In the genomic region with DNA sequence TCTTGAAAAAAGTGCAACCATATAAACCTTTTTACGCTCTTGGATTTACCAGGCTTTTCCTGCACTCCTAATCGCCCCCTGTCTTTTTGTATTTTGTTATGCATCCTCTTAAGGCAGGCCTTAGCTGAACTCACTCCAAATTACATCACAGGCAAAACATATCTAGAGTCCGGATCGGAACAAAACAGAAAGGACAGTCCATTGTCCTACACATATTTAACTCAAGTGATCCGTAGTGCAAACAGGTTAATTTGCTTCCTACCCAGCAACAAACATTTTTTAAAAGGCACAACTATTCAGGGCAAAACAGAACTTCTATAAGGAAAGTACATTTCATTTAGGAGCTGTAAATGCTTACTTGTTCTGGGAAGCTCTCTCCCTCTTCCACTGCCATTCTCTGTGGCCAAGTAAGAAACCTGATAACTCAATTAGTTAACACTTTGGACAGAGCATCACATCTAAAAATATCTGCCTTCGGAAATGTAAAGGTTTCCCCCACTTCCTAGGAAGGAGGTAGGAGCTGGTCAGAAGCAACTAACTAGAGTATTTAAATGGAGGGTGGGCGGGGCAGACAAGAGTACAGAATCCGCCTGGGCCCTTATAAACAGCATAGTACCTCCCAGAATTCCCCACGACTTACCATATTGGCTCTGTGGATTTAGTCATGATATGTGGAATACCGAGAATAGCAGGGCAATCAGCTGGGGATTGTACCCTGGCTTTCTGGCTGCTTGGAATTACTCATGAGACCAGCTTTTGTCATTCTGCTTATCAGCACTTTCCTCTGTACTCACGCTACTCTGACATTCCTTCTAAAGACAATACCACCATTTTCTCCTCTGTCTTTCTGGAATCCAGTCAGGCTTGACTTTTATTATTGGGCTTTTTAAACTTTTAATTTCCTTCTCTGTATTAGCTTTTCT, we compare ENCODE assay signal across 1 cellular context.
TF ChIP-seq lines count a peak whose summit lies in the region.

No MANE protein-coding gene starts in this region.

TF ChIP-seq in K562, 482 proteins besides CTCF, POLR2A, EP300 and RAD21 (continued from another document and continues in another):
- TF ChIP-seq MXD1 (CRISPR knock-in tag; IDR thresholded peaks at IDR 0.05; ENCODE audit: borderline replicate concordance, poor library complexity, severe bottlenecking) (no peak), CREB5 (CRISPR knock-in tag; IDR thresholded peaks at IDR 0.05) (no peak), HNRNPK (IDR thresholded peaks at IDR 0.05; ENCODE audit: low read depth, low read length, poor library complexity, severe bottlenecking) (no peak), SMAD1 (IDR thresholded peaks at IDR 0.05; ENCODE audit: low read depth, low read length, partially characterized antibody) (peak; percentile 18), ZFP1 (CRISPR knock-in tag; IDR thresholded peaks at IDR 0.05) (0 out of 2 replicates have a peak, but pooled peaks have one; percentile 11), HNRNPUL1 (IDR thresholded peaks at IDR 0.05; ENCODE audit: low read length) (no peak), PATZ1 (CRISPR knock-in tag; IDR thresholded peaks at IDR 0.05; ENCODE audit: borderline replicate concordance) (no peak), ZNF589 (CRISPR knock-in tag; IDR thresholded peaks at IDR 0.05; ENCODE audit: low read depth) (peak; percentile 91), IRF2 (CRISPR knock-in tag; IDR thresholded peaks at IDR 0.05) (no peak), GABPB2 (CRISPR knock-in tag; conservative IDR thresholded peaks at IDR 0.05) (no peak), ZNF586 (CRISPR knock-in tag; conservative IDR thresholded peaks at IDR 0.05) (peak; percentile 56; the same call in 1 of the 2 replicates), TBL1XR1 (IDR thresholded peaks at IDR 0.05; ENCODE audit: low read length in 2 of 2) (peak in 1 of 2 experiments; percentile 42; a peak in 1 of 4 replicates), MAFG (tag; conservative IDR thresholded peaks at IDR 0.05) (peak; percentile 98), MNT (conservative IDR thresholded peaks at IDR 0.05) (peak in 1 of 2 experiments; percentile 27; a peak in 1 of 4 replicates), LCOR (CRISPR knock-in tag; IDR thresholded peaks at IDR 0.05) (peak; percentile 46; the same call in 1 of the 2 replicates), SIX5 (IDR thresholded peaks at IDR 0.05; ENCODE audit: borderline replicate concordance in 1 of 2, insufficient read depth in 1 of 2, low read depth in 1 of 2, low read length in 2 of 2) (no peak), MTA3 (IDR thresholded peaks at IDR 0.05; ENCODE audit: borderline replicate concordance) (peak; percentile 80), ZHX1 (conservative IDR thresholded peaks at IDR 0.05; ENCODE audit: low read length) (no peak), SNRNP70 (optimal IDR thresholded peaks at IDR 0.05; ENCODE audit: low read depth, low read length) (no peak), MBD1 (CRISPR knock-in tag; IDR thresholded peaks at IDR 0.05) (no peak), ASH1L (IDR thresholded peaks at IDR 0.05; ENCODE audit: borderline replicate concordance, low read depth, partially characterized antibody) (no peak), USF1 (CRISPR knock-in tag; IDR thresholded peaks at IDR 0.05) (no peak)
- TF ChIP-seq, protein P1, sequence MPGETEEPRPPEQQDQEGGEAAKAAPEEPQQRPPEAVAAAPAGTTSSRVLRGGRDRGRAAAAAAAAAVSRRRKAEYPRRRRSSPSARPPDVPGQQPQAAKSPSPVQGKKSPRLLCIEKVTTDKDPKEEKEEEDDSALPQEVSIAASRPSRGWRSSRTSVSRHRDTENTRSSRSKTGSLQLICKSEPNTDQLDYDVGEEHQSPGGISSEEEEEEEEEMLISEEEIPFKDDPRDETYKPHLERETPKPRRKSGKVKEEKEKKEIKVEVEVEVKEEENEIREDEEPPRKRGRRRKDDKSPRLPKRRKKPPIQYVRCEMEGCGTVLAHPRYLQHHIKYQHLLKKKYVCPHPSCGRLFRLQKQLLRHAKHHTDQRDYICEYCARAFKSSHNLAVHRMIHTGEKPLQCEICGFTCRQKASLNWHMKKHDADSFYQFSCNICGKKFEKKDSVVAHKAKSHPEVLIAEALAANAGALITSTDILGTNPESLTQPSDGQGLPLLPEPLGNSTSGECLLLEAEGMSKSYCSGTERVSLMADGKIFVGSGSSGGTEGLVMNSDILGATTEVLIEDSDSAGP (CRISPR knock-in tag; IDR thresholded peaks at IDR 0.05), result no peak
- TF ChIP-seq, protein P2, sequence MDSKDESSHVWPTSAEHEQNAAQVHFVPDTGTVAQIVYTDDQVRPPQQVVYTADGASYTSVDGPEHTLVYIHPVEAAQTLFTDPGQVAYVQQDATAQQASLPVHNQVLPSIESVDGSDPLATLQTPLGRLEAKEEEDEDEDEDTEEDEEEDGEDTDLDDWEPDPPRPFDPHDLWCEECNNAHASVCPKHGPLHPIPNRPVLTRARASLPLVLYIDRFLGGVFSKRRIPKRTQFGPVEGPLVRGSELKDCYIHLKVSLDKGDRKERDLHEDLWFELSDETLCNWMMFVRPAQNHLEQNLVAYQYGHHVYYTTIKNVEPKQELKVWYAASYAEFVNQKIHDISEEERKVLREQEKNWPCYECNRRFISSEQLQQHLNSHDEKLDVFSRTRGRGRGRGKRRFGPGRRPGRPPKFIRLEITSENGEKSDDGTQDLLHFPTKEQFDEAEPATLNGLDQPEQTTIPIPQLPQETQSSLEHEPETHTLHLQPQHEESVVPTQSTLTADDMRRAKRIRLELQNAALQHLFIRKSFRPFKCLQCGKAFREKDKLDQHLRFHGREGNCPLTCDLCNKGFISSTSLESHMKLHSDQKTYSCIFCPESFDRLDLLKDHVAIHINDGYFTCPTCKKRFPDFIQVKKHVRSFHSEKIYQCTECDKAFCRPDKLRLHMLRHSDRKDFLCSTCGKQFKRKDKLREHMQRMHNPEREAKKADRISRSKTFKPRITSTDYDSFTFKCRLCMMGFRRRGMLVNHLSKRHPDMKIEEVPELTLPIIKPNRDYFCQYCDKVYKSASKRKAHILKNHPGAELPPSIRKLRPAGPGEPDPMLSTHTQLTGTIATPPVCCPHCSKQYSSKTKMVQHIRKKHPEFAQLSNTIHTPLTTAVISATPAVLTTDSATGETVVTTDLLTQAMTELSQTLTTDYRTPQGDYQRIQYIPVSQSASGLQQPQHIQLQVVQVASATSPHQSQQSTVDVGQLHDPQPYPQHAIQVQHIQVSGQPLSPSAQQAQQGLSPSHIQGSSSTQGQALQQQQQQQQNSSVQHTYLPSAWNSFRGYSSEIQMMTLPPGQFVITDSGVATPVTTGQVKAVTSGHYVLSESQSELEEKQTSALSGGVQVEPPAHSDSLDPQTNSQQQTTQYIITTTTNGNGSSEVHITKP (IDR thresholded peaks at IDR 0.05; ENCODE audit: partially characterized antibody), result peak; percentile 93
- TF ChIP-seq, protein P3, sequence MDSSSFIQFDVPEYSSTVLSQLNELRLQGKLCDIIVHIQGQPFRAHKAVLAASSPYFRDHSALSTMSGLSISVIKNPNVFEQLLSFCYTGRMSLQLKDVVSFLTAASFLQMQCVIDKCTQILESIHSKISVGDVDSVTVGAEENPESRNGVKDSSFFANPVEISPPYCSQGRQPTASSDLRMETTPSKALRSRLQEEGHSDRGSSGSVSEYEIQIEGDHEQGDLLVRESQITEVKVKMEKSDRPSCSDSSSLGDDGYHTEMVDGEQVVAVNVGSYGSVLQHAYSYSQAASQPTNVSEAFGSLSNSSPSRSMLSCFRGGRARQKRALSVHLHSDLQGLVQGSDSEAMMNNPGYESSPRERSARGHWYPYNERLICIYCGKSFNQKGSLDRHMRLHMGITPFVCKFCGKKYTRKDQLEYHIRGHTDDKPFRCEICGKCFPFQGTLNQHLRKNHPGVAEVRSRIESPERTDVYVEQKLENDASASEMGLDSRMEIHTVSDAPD (CRISPR knock-in tag; IDR thresholded peaks at IDR 0.05), result no peak
- TF ChIP-seq, protein P4, sequence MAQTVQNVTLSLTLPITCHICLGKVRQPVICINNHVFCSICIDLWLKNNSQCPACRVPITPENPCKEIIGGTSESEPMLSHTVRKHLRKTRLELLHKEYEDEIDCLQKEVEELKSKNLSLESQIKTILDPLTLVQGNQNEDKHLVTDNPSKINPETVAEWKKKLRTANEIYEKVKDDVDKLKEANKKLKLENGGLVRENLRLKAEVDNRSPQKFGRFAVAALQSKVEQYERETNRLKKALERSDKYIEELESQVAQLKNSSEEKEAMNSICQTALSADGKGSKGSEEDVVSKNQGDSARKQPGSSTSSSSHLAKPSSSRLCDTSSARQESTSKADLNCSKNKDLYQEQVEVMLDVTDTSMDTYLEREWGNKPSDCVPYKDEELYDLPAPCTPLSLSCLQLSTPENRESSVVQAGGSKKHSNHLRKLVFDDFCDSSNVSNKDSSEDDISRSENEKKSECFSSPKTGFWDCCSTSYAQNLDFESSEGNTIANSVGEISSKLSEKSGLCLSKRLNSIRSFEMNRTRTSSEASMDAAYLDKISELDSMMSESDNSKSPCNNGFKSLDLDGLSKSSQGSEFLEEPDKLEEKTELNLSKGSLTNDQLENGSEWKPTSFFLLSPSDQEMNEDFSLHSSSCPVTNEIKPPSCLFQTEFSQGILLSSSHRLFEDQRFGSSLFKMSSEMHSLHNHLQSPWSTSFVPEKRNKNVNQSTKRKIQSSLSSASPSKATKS (CRISPR knock-in tag; IDR thresholded peaks at IDR 0.05), result no peak
